21 cellular contexts compared by ENCODE assay signal in the genomic region with DNA sequence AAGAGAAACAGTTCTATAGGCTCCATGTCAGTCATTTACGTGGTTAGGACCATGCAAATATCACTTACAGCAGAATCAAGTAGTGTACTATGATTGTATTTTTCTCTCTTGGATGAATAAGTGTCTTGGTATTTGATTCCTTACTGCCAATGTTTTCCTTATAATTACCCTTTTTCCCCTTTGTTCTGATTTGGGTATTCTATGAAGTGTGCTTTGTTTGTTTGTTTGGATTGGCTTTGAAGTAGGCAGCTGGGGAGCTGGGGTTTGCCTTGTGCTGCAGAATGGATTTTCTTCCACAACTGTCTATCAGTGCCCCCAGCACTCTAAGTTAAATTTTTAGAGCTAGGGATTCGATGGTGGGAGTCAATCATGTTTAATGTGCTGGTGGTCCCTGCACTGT. TPM values are rescaled to one million over a fixed set of nuclear protein-coding genes. Genes with fewer than 3 reads are reported as not detected.
"Had no signal": no experiment of that assay in that cellular context is flagged by ENCODE, and none has a peak within 500 bp of the region (broad histone marks: within the 10 kb centered on the region; RNA-seq: fewer than 3 reads in every experiment).

No MANE protein-coding gene starts in this region.

- DNase-seq: colonic mucosa; dorsolateral prefrontal cortex; effector CD8-positive, alpha-beta T cell; kidney glomerular epithelial cell; mesendoderm; naive B cell; psoas muscle; spleen; stimulated activated CD4-positive, alpha-beta T cell treated with anti-CD3 and anti-CD28 coated beads, Interleukin-15, amount 100 ng/mL, for 24 hours; stimulated activated CD4-positive, alpha-beta T cell treated with anti-CD3 and anti-CD28 coated beads, Interleukin-1b, Interleukin-23, amount 100 ng/mL, for 48 hours; stimulated activated CD4-positive, alpha-beta T cell treated with anti-CD3 and anti-CD28 coated beads, Interleukin-4, amount 100 ng/mL, for 24 hours; tibial artery; upper lobe of left lung had no signal

- H3K27me3 ChIP-seq: colonic mucosa, dorsolateral prefrontal cortex, gastroesophageal sphincter, spleen, tibial artery, upper lobe of left lung, vagina had no signal

- H3K36me3 ChIP-seq: colonic mucosa, gastroesophageal sphincter, tibial artery, vagina had no signal

- H3K36me3 Mint-ChIP-seq: naive B cell had no signal

- H3K9me3 Mint-ChIP-seq: naive B cell; nephron; stimulated activated memory B cell treated with anti-CD40 and anti-IgM and Interleukin-4, amounts not matched to agents 10 μg/mL and 1 μg/mL and 100 μg/mL, for 72 hours; stimulated activated naive CD8-positive, alpha-beta T cell treated with anti-CD3 and anti-CD28 coated beads, Interleukin-15, Interleukin-2, amounts not matched to agents 100 ng/mL and 50 ng/mL, for 24 hours had no signal

- H3K4me3 ChIP-seq: colonic mucosa, dorsolateral prefrontal cortex, gastroesophageal sphincter, psoas muscle, spleen, tibial artery, upper lobe of left lung, vagina had no signal

- H3K4me1 ChIP-seq: colonic mucosa, tibial artery, vagina had no signal

- H3K4me1 Mint-ChIP-seq: naive B cell; nephron; stimulated activated memory B cell treated with anti-CD40 and anti-IgM and Interleukin-4, amounts not matched to agents 10 μg/mL and 1 μg/mL and 100 μg/mL, for 72 hours had no signal

- ATAC-seq: esophagus mucosa; gastroesophageal sphincter; psoas muscle; sciatic nerve; stimulated activated memory B cell treated with anti-CD40 and anti-IgM and Interleukin-4, amounts not matched to agents 10 μg/mL and 1 μg/mL and 100 μg/mL, for 72 hours had no signal

- H3K27ac Mint-ChIP-seq: nephron; stimulated activated memory B cell treated with anti-CD40 and anti-IgM and Interleukin-4, amounts not matched to agents 10 μg/mL and 1 μg/mL and 100 μg/mL, for 72 hours; stimulated activated naive CD8-positive, alpha-beta T cell treated with anti-CD3 and anti-CD28 coated beads, Interleukin-15, Interleukin-2, amounts not matched to agents 100 ng/mL and 50 ng/mL, for 24 hours had no signal

- H3K4me3 Mint-ChIP-seq: naive B cell; nephron; stimulated activated memory B cell treated with anti-CD40 and anti-IgM and Interleukin-4, amounts not matched to agents 10 μg/mL and 1 μg/mL and 100 μg/mL, for 72 hours; stimulated activated naive CD8-positive, alpha-beta T cell treated with anti-CD3 and anti-CD28 coated beads, Interleukin-15, Interleukin-2, amounts not matched to agents 100 ng/mL and 50 ng/mL, for 24 hours had no signal

- H3K9me3 ChIP-seq: colonic mucosa, gastroesophageal sphincter, psoas muscle, spleen, tibial artery, upper lobe of left lung, vagina had no signal

- H3K27ac ChIP-seq: colonic mucosa, dorsolateral prefrontal cortex, gastroesophageal sphincter, psoas muscle, spleen, tibial artery, upper lobe of left lung, vagina had no signal

- H3K27me3 Mint-ChIP-seq: naive B cell; stimulated activated memory B cell treated with anti-CD40 and anti-IgM and Interleukin-4, amounts not matched to agents 10 μg/mL and 1 μg/mL and 100 μg/mL, for 72 hours; stimulated activated naive CD8-positive, alpha-beta T cell treated with anti-CD3 and anti-CD28 coated beads, Interleukin-15, Interleukin-2, amounts not matched to agents 100 ng/mL and 50 ng/mL, for 24 hours had no signal

RNA-seq across cellular contexts. Expression of gene MORN3, which starts 55.5 kb away (rescaled TPM):
- total RNA-seq: colonic mucosa, fibroblast of villous mesenchyme, psoas muscle, vagina had no signal
